9 cellular contexts compared by ENCODE assay signal in the genomic region with DNA sequence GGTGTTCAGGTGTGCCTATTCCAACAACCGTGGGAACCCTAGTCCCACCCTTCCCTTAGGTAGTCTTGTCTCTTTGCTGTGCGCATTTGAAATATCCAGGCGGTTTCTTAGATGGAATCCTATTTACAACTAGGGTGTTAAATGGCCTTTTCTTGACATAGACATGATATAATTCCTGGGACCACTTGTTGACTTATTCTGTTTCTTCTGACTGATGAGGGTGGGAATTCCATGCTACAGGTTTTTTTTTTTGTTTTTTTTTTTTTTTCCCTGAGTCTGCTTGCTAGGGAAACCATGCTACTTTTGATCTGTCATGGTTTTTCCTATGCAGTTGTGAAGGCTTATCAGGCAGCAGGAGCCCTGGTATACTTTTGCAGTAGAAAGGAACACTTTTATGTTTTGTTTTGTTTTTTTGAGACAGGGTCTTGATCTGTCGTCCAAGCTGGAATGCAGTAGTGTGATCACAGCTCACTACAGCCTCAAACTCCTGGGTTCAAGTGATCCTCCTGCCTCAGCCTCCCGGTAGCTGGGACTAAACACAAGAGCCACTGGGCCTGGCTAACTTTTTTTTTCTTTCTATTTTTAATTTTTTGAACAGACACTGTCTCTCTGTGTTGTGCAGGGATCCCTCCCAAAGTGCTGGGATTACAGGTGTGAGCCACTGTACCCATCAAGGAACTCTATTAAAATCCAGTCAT. TPM values are rescaled to one million over a fixed set of nuclear protein-coding genes. Genes with fewer than 3 reads are reported as not detected.
DNase-seq lines count a peak whose midpoint lies in the region; TF ChIP-seq lines count a peak whose summit lies in the region.
"Had no signal": no experiment of that assay in that cellular context is flagged by ENCODE, and none has a peak within 500 bp of the region (broad histone marks: within the 10 kb centered on the region; RNA-seq: fewer than 3 reads in every experiment).

No MANE protein-coding gene starts in this region.

- POLR2A ChIA-PET in PC-9 (lab: Charles Lee; ENCODE audit: unreplicated experiment): no interaction called here

- TSS peak; percentile 29 for BruUV-seq in PC-9 (replicated peaks; lab: Mats Ljungman, UMichigan)

- H3K27me3 ChIP-seq in PC-9 (ENCODE audit: insufficient read depth, low read depth) (no peaks in the 10 kb centered on the region), esophagus squamous epithelium (no peaks in the 10 kb centered on the region), rectal smooth muscle tissue (ENCODE audit: control insufficient read depth, insufficient read depth, low read length) (no peaks in the 10 kb centered on the region)

- H3K4me3 ChIP-seq in PC-9: peak overlapping the region; percentile 82
- H3K4me3 ChIP-seq in esophagus squamous epithelium: peak overlapping the region; percentile 65 to 98 (median 92)
- H3K4me3 ChIP-seq in rectal smooth muscle tissue (ENCODE audit: low read length): peak overlapping the region; percentile 85

- H3K9me3 ChIP-seq in ES-I3 (ENCODE audit: control insufficient read depth, insufficient read depth, low read length) (no peaks in the 10 kb centered on the region), PC-9 (ENCODE audit: insufficient read depth, low read depth) (no peaks in the 10 kb centered on the region), esophagus squamous epithelium (no peaks in the 10 kb centered on the region)

- H4K20me1 ChIP-seq in PC-9 (ENCODE audit: insufficient read depth): no peaks in the 10 kb centered on the region

- CTCF ChIA-PET in PC-9 (lab: Charles Lee): no interaction called here

- H3K4me1 ChIP-seq in ES-I3 (ENCODE audit: insufficient read depth, low read length): peaks cover 39% of the 10 kb centered on the region
- H3K4me1 ChIP-seq in PC-9 (replicated peaks; ENCODE audit: insufficient read depth): peaks cover 48% of the 10 kb centered on the region
- peaks cover 35 to 87% (median 60%) of the 10 kb centered on the region in 3 donors for H3K4me1 ChIP-seq in esophagus squamous epithelium
- peaks cover 27% of the 10 kb centered on the region for H3K4me1 ChIP-seq in rectal smooth muscle tissue (ENCODE audit: control insufficient read depth, insufficient read depth, low read length)

- H3K36me3 ChIP-seq in ES-I3 (ENCODE audit: insufficient read depth, low read length): no peaks in the 10 kb centered on the region
- no peaks in the 10 kb centered on the region for H3K36me3 ChIP-seq in PC-9 (ENCODE audit: low read depth)
- H3K36me3 ChIP-seq in esophagus squamous epithelium: no peaks in the 10 kb centered on the region
- H3K36me3 ChIP-seq in rectal smooth muscle tissue (ENCODE audit: control insufficient read depth, insufficient read depth, low read length): no peaks in the 10 kb centered on the region

- WGBS in esophagus squamous epithelium, 2 donors: 35 to 42% methylated on average over 5 of the region's 5 CpGs

- TF ChIP-seq CTCF in PC-9 (conservative IDR thresholded peaks at IDR 0.05): no peak
- peak in 1 of 6 experiments; percentile 7 for TF ChIP-seq CTCF in esophagus squamous epithelium (IDR thresholded peaks at IDR 0.05)

- H3K4me2 ChIP-seq in PC-9: peak overlapping the region; percentile 93

- H3K9ac ChIP-seq in ES-I3 (ENCODE audit: low read depth, low read length): peak overlapping the region; percentile 85; the same call in 1 of the 2 replicates
- no peak overlapping the region for H3K9ac ChIP-seq in rectal smooth muscle tissue (ENCODE audit: low read length)

- H2AFZ ChIP-seq in PC-9: 0 out of 2 replicates have a peak overlapping the region, but pooled peaks have one; percentile 85

- peaks cover 60% of the 10 kb centered on the region for H3K79me2 ChIP-seq in PC-9 (ENCODE audit: low read depth)

- no peak overlapping the region for H3K27ac ChIP-seq in PC-9
- peak overlapping the region; percentile 95 to 100 (median 99) for H3K27ac ChIP-seq in esophagus squamous epithelium
- H3K27ac ChIP-seq in rectal smooth muscle tissue (ENCODE audit: low read depth, low read length): peak overlapping the region; percentile 77

- no peaks in the 10 kb centered on the region for H3K9me2 ChIP-seq in PC-9 (ENCODE audit: insufficient read depth)

- TF ChIP-seq POLR2A in esophagus squamous epithelium (IDR thresholded peaks at IDR 0.05): no peak

- intact Hi-C loops in PC-9 (cut with micrococcal nuclease; ENCODE audit: unreplicated experiment) (loop anchor here (5.0 kb wide), 1 partner anchor 100 kb away; no protein-coding TSS in a partner anchor), esophagus squamous epithelium (cut with DNase I) (no loop called here)

- no peak for DNase-seq in PC-9
- no peak for DNase-seq in esophagus squamous epithelium (lab: John Stamatoyannopoulos, UW)
- DNase-seq in GOT3 (lab: John Stamatoyannopoulos, UW): no peak
- DNase-seq in COR-L47 (lab: John Stamatoyannopoulos, UW): no peak
- no peak for DNase-seq in HT-29 (ENCODE audit: low spot score)
- no peak for DNase-seq in MV-4-11 (lab: John Stamatoyannopoulos, UW)
- DNase-seq: stimulated activated CD4-positive, alpha-beta T cell treated with anti-CD3 and anti-CD28 coated beads, Interleukin-12 subunit alpha, Interleukin-12 subunit beta, amount 100 ng/mL, for 4 hours had no signal

- no peaks in the 10 kb centered on the region for H3F3A ChIP-seq in PC-9 (ENCODE audit: insufficient read depth, low read depth)

RNA-seq across cellular contexts. Expression of gene STIM1, which starts 1.5 kb away (rescaled TPM):
- 26.8 and 28.3 TPM in 2 replicates for total RNA-seq in PC-9 (2021)
- 100 to 1,000 TPM in 1 of 4 donors, 10 to 100 TPM in 3; 50.1 to 112 (median 63.3) TPM for total RNA-seq in esophagus squamous epithelium
- 28.3 and 29.4 TPM in 2 replicates for total RNA-seq in HT-29 (2014; rRNA removed; shearing (Covaris generic))

RNA-seq across cellular contexts. Expression of gene RHOG, which starts 16.2 kb away (rescaled TPM):
- total RNA-seq in PC-9 (2021) (31.0 and 36.1 TPM in 2 replicates), esophagus squamous epithelium (10 to 100 TPM; 51.6 to 84.5 (median 72.7) TPM)
- 53.4 and 58.9 TPM in 2 replicates for total RNA-seq in HT-29 (2014; rRNA removed; shearing (Covaris generic))

RNA-seq across cellular contexts. Expression of gene PGAP2, which starts 48.6 kb away (rescaled TPM):
- total RNA-seq in PC-9 (2021) (37.7 and 39.5 TPM in 2 replicates), esophagus squamous epithelium (10 to 100 TPM; 10.8 to 30.8 (median 27.5) TPM)
- total RNA-seq in HT-29 (2014; rRNA removed; shearing (Covaris generic)): 40.9 and 41.3 TPM in 2 replicates

RNA-seq across cellular contexts. Expression of gene NUP98, which starts 59.7 kb away (rescaled TPM):
- total RNA-seq in PC-9 (2021): 49.8 and 59.7 TPM in 2 replicates
- total RNA-seq in esophagus squamous epithelium: 100 to 1,000 TPM in 1 of 4 donors, 10 to 100 TPM in 3; 54.2 to 110 (median 79.2) TPM
- total RNA-seq in HT-29 (2014; rRNA removed; shearing (Covaris generic)): 151 and 165 TPM in 2 replicates
